In genomic region chr6:6545616-6546317, GRCh38 we compare ENCODE assay signal across 8 cellular contexts. TPM values are rescaled to one million over a fixed set of nuclear protein-coding genes. Genes with fewer than 3 reads are reported as not detected.
DNase-seq lines count a peak whose midpoint lies in the region; ATAC-seq and TF ChIP-seq lines count a peak whose summit lies in the region.

No MANE protein-coding gene starts in this region.

- H3K36me3 ChIP-seq in gastrocnemius medialis: no peaks in the 10 kb centered on the region

- intact Hi-C loops in gastrocnemius medialis (cut with DNase I; ENCODE audit: low total_unique reads): loop anchor here (2.0 to 5.0 kb wide), 2 partner anchors 488 to 1403 kb away; no protein-coding TSS in a partner anchor

- peak overlapping the region in 1 of 4 donors; percentile 25 for H3K27ac ChIP-seq in gastrocnemius medialis

- no peaks in the 10 kb centered on the region for H3K9me3 ChIP-seq in gastrocnemius medialis

- ATAC-seq in GM18505 (IDR thresholded peaks at IDR 0.05; ENCODE audit: unreplicated experiment): no peak
- ATAC-seq in HG03442 (IDR thresholded peaks at IDR 0.05; ENCODE audit: unreplicated experiment): peak; percentile 2
- ATAC-seq in gastrocnemius medialis: no peak
- no peak for ATAC-seq in HG03196 (IDR thresholded peaks at IDR 0.05; ENCODE audit: unreplicated experiment)

- H3K4me3 ChIP-seq in fibroblast of pulmonary artery (replicated peaks; ENCODE audit: low read depth, low read length) (peak overlapping the region; percentile 10), gastrocnemius medialis (peak overlapping the region; percentile 45 to 67 (median 56))

- peaks cover 7 to 12% of the 10 kb centered on the region in 2 donors for H3K4me1 ChIP-seq in gastrocnemius medialis

- DNase-seq in fibroblast of pulmonary artery (ENCODE audit: low read depth) (no peak), gastrocnemius medialis (no peak), UCSD-AML1 (lab: John Stamatoyannopoulos, UW; ENCODE audit: unreplicated experiment) (no peak), NCI-H1417 treated with DMSO at 0.1 percent for 48 hours (lab: John Stamatoyannopoulos, UW) (no peak), NCI-H146 treated with DMSO at 0.1 percent for 48 hours (lab: John Stamatoyannopoulos, UW; ENCODE audit: unreplicated experiment) (no peak)

- peak; percentile 0 for TF ChIP-seq POLR2A in GM18505 (IDR thresholded peaks at IDR 0.05; ENCODE audit: borderline replicate concordance, extremely low read depth, insufficient read depth, insufficient read length)
- no peak for TF ChIP-seq POLR2A in gastrocnemius medialis (IDR thresholded peaks at IDR 0.05)

- TF ChIP-seq CTCF in fibroblast of pulmonary artery (IDR thresholded peaks at IDR 0.05; ENCODE audit: low read length, missing control alignments) (no peak), gastrocnemius medialis (IDR thresholded peaks at IDR 0.05 in 4 of 5, conservative IDR thresholded peaks at IDR 0.05 in 1 of 5) (no peak)

- in situ Hi-C loops in gastrocnemius medialis (cut with MboI; ENCODE audit: low sequenced_read_pairs in 4 of 4): loop anchor here (25.0 kb wide), 3 partner anchors 483 to 1408 kb away; no protein-coding TSS in a partner anchor

- H3K27me3 ChIP-seq in gastrocnemius medialis: peaks cover 9 to 19% (median 15%) of the 10 kb centered on the region in 3 donors

RNA-seq across cellular contexts. Expression of gene LY86, which starts 42.8 kb away (rescaled TPM):
- 1 to 10 TPM in 1 of 4 donors, under 1 TPM in 1, not detected in 2; 0.49 to 1.3 TPM for total RNA-seq in gastrocnemius medialis
